ENCODE assay signal across 1 cellular context in the genomic region with DNA sequence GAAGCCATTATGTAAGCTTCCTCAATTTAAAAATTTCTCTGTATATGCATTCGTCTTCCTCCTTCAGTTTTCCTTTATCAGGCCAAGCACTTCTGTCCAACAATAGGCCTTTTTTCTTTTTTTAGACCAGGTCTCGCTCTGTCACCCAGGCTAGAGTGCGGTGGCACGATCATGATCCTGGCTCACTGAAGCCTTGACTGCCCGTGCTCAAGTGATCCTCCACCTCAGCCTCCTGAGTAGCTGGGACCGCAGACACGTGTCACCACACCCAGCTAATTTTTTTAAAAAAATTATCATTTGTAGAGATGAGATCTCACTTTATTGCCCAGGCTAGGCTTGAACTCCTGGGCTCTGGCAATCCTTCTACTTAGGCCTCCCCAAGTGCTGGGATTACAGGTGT.
TF ChIP-seq lines count a peak whose summit lies in the region.

No MANE protein-coding gene starts in this region.

TF ChIP-seq in GM12878, 131 proteins besides CTCF, POLR2A, EP300 and RAD21 (continued from another document):
- TF ChIP-seq, protein P1, sequence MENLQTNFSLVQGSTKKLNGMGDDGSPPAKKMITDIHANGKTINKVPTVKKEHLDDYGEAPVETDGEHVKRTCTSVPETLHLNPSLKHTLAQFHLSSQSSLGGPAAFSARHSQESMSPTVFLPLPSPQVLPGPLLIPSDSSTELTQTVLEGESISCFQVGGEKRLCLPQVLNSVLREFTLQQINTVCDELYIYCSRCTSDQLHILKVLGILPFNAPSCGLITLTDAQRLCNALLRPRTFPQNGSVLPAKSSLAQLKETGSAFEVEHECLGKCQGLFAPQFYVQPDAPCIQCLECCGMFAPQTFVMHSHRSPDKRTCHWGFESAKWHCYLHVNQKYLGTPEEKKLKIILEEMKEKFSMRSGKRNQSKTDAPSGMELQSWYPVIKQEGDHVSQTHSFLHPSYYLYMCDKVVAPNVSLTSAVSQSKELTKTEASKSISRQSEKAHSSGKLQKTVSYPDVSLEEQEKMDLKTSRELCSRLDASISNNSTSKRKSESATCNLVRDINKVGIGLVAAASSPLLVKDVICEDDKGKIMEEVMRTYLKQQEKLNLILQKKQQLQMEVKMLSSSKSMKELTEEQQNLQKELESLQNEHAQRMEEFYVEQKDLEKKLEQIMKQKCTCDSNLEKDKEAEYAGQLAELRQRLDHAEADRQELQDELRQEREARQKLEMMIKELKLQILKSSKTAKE (IDR thresholded peaks at IDR 0.05; ENCODE audit: low read depth, poor library complexity, severe bottlenecking), result peak; percentile 13
- peak; percentile 65; the same call in 1 of the 2 replicates for TF ChIP-seq ZNF384 (IDR thresholded peaks at IDR 0.05; ENCODE audit: borderline replicate concordance, low read depth, low read length)
- TF ChIP-seq BHLHE40 (IDR thresholded peaks at IDR 0.05; ENCODE audit: borderline replicate concordance in 1 of 2, low read depth in 2 of 2, low read length in 1 of 2), result peak; percentile 92 to 95
- peak; percentile 29; the same call in 1 of the 2 replicates for TF ChIP-seq MTA2 (IDR thresholded peaks at IDR 0.05; ENCODE audit: low read depth)
- peak; percentile 59 for TF ChIP-seq RAD51 (IDR thresholded peaks at IDR 0.05)
- TF ChIP-seq PAX5 (IDR thresholded peaks at IDR 0.05; ENCODE audit: borderline replicate concordance, low read depth, low read length), result 0 out of 2 replicates have a peak, but pooled peaks have one; percentile 13
- no peak for TF ChIP-seq MEF2B (IDR thresholded peaks at IDR 0.05; ENCODE audit: partially characterized antibody, poor library complexity, severe bottlenecking)
- TF ChIP-seq IKZF2 (IDR thresholded peaks at IDR 0.05), result peak; percentile 29 to 59; a peak in 2 of 4 replicates
- TF ChIP-seq KDM1A (IDR thresholded peaks at IDR 0.05; ENCODE audit: borderline replicate concordance), result no peak
